Comparison of ENCODE assay signal across 28 cellular contexts in the genomic region with DNA sequence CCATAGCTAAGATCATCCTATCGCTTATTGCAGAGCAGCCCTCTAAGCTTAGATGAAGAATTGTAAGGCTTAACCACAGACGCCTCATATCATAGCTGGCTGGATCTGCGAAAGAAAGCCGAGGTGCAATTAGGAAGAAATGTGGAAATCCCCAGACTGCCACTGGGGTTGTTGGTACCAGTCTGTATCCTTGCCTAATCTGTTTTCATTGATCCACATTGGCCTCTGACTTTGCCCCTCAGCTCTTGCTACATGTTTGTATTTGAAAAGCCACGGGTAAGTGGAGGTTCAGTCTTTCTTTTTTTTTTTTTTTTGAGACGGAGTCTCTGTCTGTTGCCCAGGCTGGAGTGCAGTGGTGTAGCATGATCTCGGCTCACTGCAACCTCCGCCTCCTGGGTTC.
"Had no signal": no experiment of that assay in that cellular context is flagged by ENCODE, and none has a peak within 500 bp of the region (broad histone marks: within the 10 kb centered on the region; RNA-seq: fewer than 3 reads in every experiment).

No MANE protein-coding gene starts in this region.

- DNase-seq: effector CD8-positive, alpha-beta T cell; endodermal cell; foreskin fibroblast; gastrocnemius medialis; head of caudate nucleus; mesenchymal stem cell; mucosa of descending colon; naive B cell; pancreas; stimulated activated CD4-positive, alpha-beta T cell treated with anti-CD3 and anti-CD28 coated beads, Interleukin-12 subunit alpha, Interleukin-12 subunit beta, amount 100 ng/mL, for 4 hours; stimulated activated CD4-positive, alpha-beta T cell treated with anti-CD3 and anti-CD28 coated beads, Interleukin-1b, Interleukin-23, amount 100 ng/mL, for 48 hours; stimulated activated CD4-positive, alpha-beta T cell treated with anti-CD3 and anti-CD28 coated beads, Interleukin-4, amount 100 ng/mL, for 1 hour; stimulated activated CD8-positive, alpha-beta memory T cell treated with anti-CD3 and anti-CD28 coated beads, Interleukin-4, amount 100 ng/mL, for 48 hours; stimulated activated naive CD4-positive, alpha-beta T cell; stomach; thyroid gland; trophoblast cell had no signal

- H3K27ac Mint-ChIP-seq: dendritic cell treated with granulocyte-macrophage colony-stimulating factor and Interleukin-4, amounts not matched to agents 40 ng/mL and 50 ng/mL, for 4 days; endodermal cell; mesothelial cell of epicardium; naive B cell; natural killer cell treated with Interleukin-12 subunit alpha and Interleukin-12 subunit beta and Interleukin-15 and Interleukin-18, amount 100 ng/mL, for 72 hours; progenitor cell of endocrine pancreas had no signal

- H3K27me3 ChIP-seq: gastrocnemius medialis, neutrophil, pancreas, stomach, thyroid gland, vagina had no signal

- H3K36me3 ChIP-seq: gastrocnemius medialis, neutrophil, pancreas, thyroid gland, vagina had no signal

- H3K9me3 Mint-ChIP-seq: dendritic cell treated with granulocyte-macrophage colony-stimulating factor and Interleukin-4, amounts not matched to agents 40 ng/mL and 50 ng/mL, for 4 days; endodermal cell; mesothelial cell of epicardium; naive B cell; natural killer cell treated with Interleukin-12 subunit alpha and Interleukin-12 subunit beta and Interleukin-15 and Interleukin-18, amount 100 ng/mL, for 72 hours; neural crest cell had no signal

- H3K27ac ChIP-seq: epithelial cell of prostate, gastrocnemius medialis, neutrophil, pancreas, stomach, thyroid gland, vagina had no signal

- H3K4me1 ChIP-seq: gastrocnemius medialis, pancreas, vagina had no signal

- H3K27me3 Mint-ChIP-seq: dendritic cell treated with granulocyte-macrophage colony-stimulating factor and Interleukin-4, amounts not matched to agents 40 ng/mL and 50 ng/mL, for 4 days; naive B cell; natural killer cell treated with Interleukin-12 subunit alpha and Interleukin-12 subunit beta and Interleukin-15 and Interleukin-18, amount 100 ng/mL, for 72 hours; progenitor cell of endocrine pancreas had no signal

- H3K4me1 Mint-ChIP-seq: mesothelial cell of epicardium, naive B cell, neural crest cell had no signal

- H3K9me3 ChIP-seq: gastrocnemius medialis, mucosa of descending colon, neutrophil, pancreas, stomach, thyroid gland, vagina had no signal

- H3K36me3 Mint-ChIP-seq: mesothelial cell of epicardium had no signal

- H3K4me3 Mint-ChIP-seq: dendritic cell treated with granulocyte-macrophage colony-stimulating factor and Interleukin-4, amounts not matched to agents 40 ng/mL and 50 ng/mL, for 4 days; endodermal cell; mesothelial cell of epicardium; naive B cell; natural killer cell treated with Interleukin-12 subunit alpha and Interleukin-12 subunit beta and Interleukin-15 and Interleukin-18, amount 100 ng/mL, for 72 hours; neural crest cell had no signal

- H3K4me3 ChIP-seq: gastrocnemius medialis, mucosa of descending colon, pancreas, smooth muscle cell, stomach, thyroid gland, vagina had no signal

- ATAC-seq: esophagus mucosa; gastrocnemius medialis; mucosa of descending colon; natural killer cell treated with Interleukin-12 subunit alpha and Interleukin-12 subunit beta and Interleukin-15 and Interleukin-18, amount 100 ng/mL, for 72 hours; pancreas; sciatic nerve had no signal
